Comparison of ENCODE assay signal across 12 cellular contexts in genomic region chr7:101386558-101387199, GRCh38. TPM values are rescaled to one million over a fixed set of nuclear protein-coding genes. Genes with fewer than 3 reads are reported as not detected.
DNase-seq lines count a peak whose midpoint lies in the region; ATAC-seq and TF ChIP-seq lines count a peak whose summit lies in the region.
"Had no signal": no experiment of that assay in that cellular context is flagged by ENCODE, and none has a peak within 500 bp of the region (broad histone marks: within the 10 kb centered on the region; RNA-seq: fewer than 3 reads in every experiment).

No MANE protein-coding gene starts in this region.

- H3K23ac ChIP-seq in H9 (ENCODE audit: insufficient read length, low read depth, low read length), result no peak overlapping the region

- H2BK120ac ChIP-seq in H9 (ENCODE audit: low read depth, low read length, poor library complexity, severe bottlenecking), result no peak overlapping the region

- no peaks in the 10 kb centered on the region for H3K27me3 ChIP-seq in H9 (ENCODE audit: insufficient read depth, low read length)
- 0 out of 2 replicates have a peak, but pooled peaks cover 6% of the 10 kb centered on the region for H3K27me3 ChIP-seq in SK-N-SH (ENCODE audit: insufficient read depth)
- no peaks in the 10 kb centered on the region for H3K27me3 ChIP-seq in Caco-2 (replicated peaks; ENCODE audit: control insufficient read depth, insufficient read depth, low read length)
- H3K27me3 ChIP-seq in testis, result no peaks in the 10 kb centered on the region
- H3K27me3 ChIP-seq: ascending aorta had no signal

- H3K14ac ChIP-seq in H9 (ENCODE audit: insufficient read depth, low read length), result peak overlapping the region; percentile 1

- H2BK20ac ChIP-seq in H9 (ENCODE audit: low read depth, low read length, poor library complexity, severe bottlenecking), result no peak overlapping the region

- H3K9ac ChIP-seq in H9 (ENCODE audit: extremely low read depth, insufficient read length, low read length) (no peak overlapping the region), SK-N-SH (no peak overlapping the region)

- H3K27ac Mint-ChIP-seq in H9 (peak overlapping the region; percentile 25 to 93 (median 84); a peak in 5 of 7 replicates), Caco-2 (ENCODE audit: unreplicated experiment) (no peak overlapping the region)

- no peak overlapping the region for H3K4ac ChIP-seq in H9 (ENCODE audit: low read depth, low read length)

- peaks cover 2% of the 10 kb centered on the region; the same call in 1 of the 2 replicates for H3K4me1 ChIP-seq in H9 (ENCODE audit: insufficient read depth, low read length)
- H3K4me1 ChIP-seq in SK-N-SH (ENCODE audit: control insufficient read depth in 1 of 2, insufficient read depth in 2 of 2, low read depth in 1 of 2, low read length in 1 of 2), result peaks cover 0 to 14% of the 10 kb centered on the region in 2 experiments; a peak in 1 of 4 replicates
- peaks cover 19% of the 10 kb centered on the region for H3K4me1 ChIP-seq in Caco-2
- no peaks in the 10 kb centered on the region for H3K4me1 ChIP-seq in testis
- H3K4me1 ChIP-seq: ascending aorta had no signal

- H3K27me3 Mint-ChIP-seq in H9 (ENCODE audit: low read depth) (no peaks in the 10 kb centered on the region), Caco-2 (ENCODE audit: insufficient read depth, unreplicated experiment) (no peaks in the 10 kb centered on the region)

- H3K9me2 ChIP-seq in SK-N-SH, result no peaks in the 10 kb centered on the region

- no peak overlapping the region for H2BK5ac ChIP-seq in H9 (ENCODE audit: insufficient read length, low read length)

- TF ChIP-seq EP300 in SK-N-SH (IDR thresholded peaks at IDR 0.05; ENCODE audit: borderline replicate concordance in 1 of 2, low read depth in 1 of 2, low read length in 1 of 2), result no peak; a peak in 1 of 4 replicates

- POLR2A ChIA-PET in SK-N-SH (lab: Yijun Ruan, JAX) (interaction anchor here (0.8 kb wide), 1 partner anchor 10 kb away, joined by 4 read pairs; no protein-coding TSS in a partner anchor), Caco-2 (lab: Charles Lee) (interaction anchor here (0.6 kb wide), 2 partner anchors 24 to 79 kb away, joined by 3 to 6 read pairs; partner anchors contain the start of gene COL26A1)

- no peaks in the 10 kb centered on the region for H4K20me1 ChIP-seq in H9 (ENCODE audit: control insufficient read depth, insufficient read depth, insufficient read length)
- H4K20me1 ChIP-seq in SK-N-SH (ENCODE audit: insufficient read depth), result no peaks in the 10 kb centered on the region

- no peak overlapping the region for H3K18ac ChIP-seq in H9 (ENCODE audit: insufficient read length, low read depth, low read length)

- H3K4me1 Mint-ChIP-seq in H9, result peaks cover 14 to 19% of the 10 kb centered on the region in 2 experiments
- peaks cover 2% of the 10 kb centered on the region for H3K4me1 Mint-ChIP-seq in Caco-2 (ENCODE audit: low read depth, unreplicated experiment)

- peaks cover 6 to 16% (median 8%) of the 10 kb centered on the region in 3 experiments; a peak in 6 of 7 replicates for H3K36me3 Mint-ChIP-seq in H9 (ENCODE audit: insufficient read depth in 1 of 3, low read depth in 3 of 3)
- H3K36me3 Mint-ChIP-seq in Caco-2 (ENCODE audit: insufficient read depth, unreplicated experiment), result peaks cover 8% of the 10 kb centered on the region

- TF ChIP-seq RAD21 in SK-N-SH (IDR thresholded peaks at IDR 0.05; ENCODE audit: low read length), result no peak

- H3K4me3 Mint-ChIP-seq in H9 (peak overlapping the region in 1 of 2 experiments; percentile 44; a peak in 3 of 5 replicates), Caco-2 (ENCODE audit: unreplicated experiment) (no peak overlapping the region)

- H3K56ac ChIP-seq in H9 (ENCODE audit: insufficient read length, low read depth, low read length), result no peak overlapping the region

- WGBS in H9 (ENCODE audit: extremely low coverage, insufficient read length, low lambda C conversion rate), result no CpG with 5 or more reads among the region's 19 CpGs
- WGBS in SK-N-SH (ENCODE audit: low lambda C conversion rate), result 38% methylated on average over 17 of the region's 19 CpGs
- 14 to 22% methylated on average over 16 to 19 of the region's 19 CpGs for WGBS in testis, 2 donors

- H3F3A ChIP-seq in SK-N-SH (replicated peaks; ENCODE audit: insufficient read depth), result no peaks in the 10 kb centered on the region

- peak; percentile 67 for DNase-seq in AG20443 (ENCODE audit: low spot score)
- peak; percentile 62 for DNase-seq in H9
- peak; percentile 87 for DNase-seq in SK-N-SH
- DNase-seq in myocyte (ENCODE audit: low read depth), result peak; percentile 98
- no peak for DNase-seq in Caco-2
- no peak for DNase-seq in testis
- DNase-seq in activated CD4-positive, CD25-positive, alpha-beta regulatory T cell (lab: John Stamatoyannopoulos, UW), result no peak
- DNase-seq: NCI-H1436 had no signal

- H2AK5ac ChIP-seq in H9 (ENCODE audit: insufficient read length, low read length), result no peak overlapping the region

- H3K9me3 Mint-ChIP-seq in H9 (peaks cover 1 to 5% of the 10 kb centered on the region in 2 experiments; a peak in 3 of 5 replicates), Caco-2 (ENCODE audit: unreplicated experiment) (peaks cover under 1% of the 10 kb centered on the region)

- no peak overlapping the region for H3T11ph ChIP-seq in H9 (ENCODE audit: low read length)

- H3K23me2 ChIP-seq in H9 (ENCODE audit: insufficient read length, low read depth, low read length, poor library complexity, severe bottlenecking), result no peaks in the 10 kb centered on the region

- intact Hi-C loops in Caco-2 (cut with micrococcal nuclease; ENCODE audit: unreplicated experiment) (no loop called here), testis (cut with DNase I; ENCODE audit: low total_unique reads) (no loop called here)

- H3K4me3 ChIP-seq in SK-N-SH (ENCODE audit: low read depth in 2 of 2, low read length in 1 of 2), result peak overlapping the region; percentile 36 to 42; a peak in 3 of 4 replicates
- no peak overlapping the region for H3K4me3 ChIP-seq in Caco-2 (ENCODE audit: low read depth, low read length)
- H3K4me3 ChIP-seq in testis, result no peak overlapping the region
- H3K4me3 ChIP-seq: ascending aorta, GM12878 had no signal

- H3K4me2 ChIP-seq in H9 (ENCODE audit: insufficient read depth, insufficient read length, low read length) (no peak overlapping the region), SK-N-SH (peak overlapping the region; percentile 76)

- ATAC-seq in HG02938 (IDR thresholded peaks at IDR 0.05; ENCODE audit: unreplicated experiment), result no peak
- ATAC-seq: GM12878, right cardiac atrium had no signal

- no peak overlapping the region for H2BK12ac ChIP-seq in H9 (ENCODE audit: insufficient read length, low read depth, low read length)

- H3K79me2 ChIP-seq in H9 (ENCODE audit: insufficient read depth, low read length) (no peaks in the 10 kb centered on the region; the same call in 1 of the 2 replicates), SK-N-SH (ENCODE audit: insufficient read depth) (no peaks in the 10 kb centered on the region)

- no peak overlapping the region for H2AFZ ChIP-seq in H9 (ENCODE audit: low read length)
- peak overlapping the region; percentile 31 for H2AFZ ChIP-seq in SK-N-SH (ENCODE audit: low read depth)

- H3K9me3 ChIP-seq in H9 (ENCODE audit: control insufficient read depth, low read depth, low read length) (peaks cover under 1% of the 10 kb centered on the region), SK-N-SH (no peaks in the 10 kb centered on the region), Caco-2 (no peaks in the 10 kb centered on the region), testis (no peaks in the 10 kb centered on the region)
- H3K9me3 ChIP-seq: ascending aorta had no signal

- no peak overlapping the region for H4K8ac ChIP-seq in H9 (replicated peaks; ENCODE audit: insufficient read length, low read depth, low read length)

- TF ChIP-seq CTCF in H9 (conservative IDR thresholded peaks at IDR 0.05) (no peak), SK-N-SH (IDR thresholded peaks at IDR 0.05) (no peak), Caco-2 (IDR thresholded peaks at IDR 0.05; ENCODE audit: insufficient read depth in 1 of 2, low read depth in 1 of 2, low read length in 1 of 2, severe bottlenecking in 1 of 2, unreplicated experiment in 1 of 2) (no peak), testis (IDR thresholded peaks at IDR 0.05) (no peak)

- H4K5ac ChIP-seq in H9 (ENCODE audit: insufficient read length, low read depth, low read length), result no peak overlapping the region

- H3K27ac ChIP-seq in H9 (ENCODE audit: insufficient read length, low read depth, low read length), result no peak overlapping the region
- H3K27ac ChIP-seq in SK-N-SH (ENCODE audit: low read depth in 2 of 2, low read length in 1 of 2), result peak overlapping the region in 1 of 2 experiments; percentile 3; a peak in 1 of 4 replicates
- no peak overlapping the region for H3K27ac ChIP-seq in testis
- H3K27ac ChIP-seq: ascending aorta had no signal

- H2BK15ac ChIP-seq in H9 (ENCODE audit: low read depth, low read length), result no peak overlapping the region

- H4K91ac ChIP-seq in H9 (ENCODE audit: insufficient read length, low read depth, low read length), result no peak overlapping the region

- no peaks in the 10 kb centered on the region for H3K79me1 ChIP-seq in H9 (ENCODE audit: insufficient read depth, low read depth, low read length, poor library complexity, severe bottlenecking)

- no peak for TF ChIP-seq POLR2A in testis (IDR thresholded peaks at IDR 0.05)

- BruUV-seq in Caco-2 (replicated peaks; lab: Mats Ljungman, UMichigan), result no TSS peak

- no peaks in the 10 kb centered on the region for H3K36me3 ChIP-seq in SK-N-SH (replicated peaks in 1 of 2; ENCODE audit: control insufficient read depth in 1 of 2, insufficient read depth in 2 of 2, low read length in 1 of 2)
- H3K36me3 ChIP-seq in Caco-2 (ENCODE audit: control insufficient read depth, insufficient read depth, low read length), result no peaks in the 10 kb centered on the region
- H3K36me3 ChIP-seq in testis (ENCODE audit: low read depth, missing control alignments), result no peaks in the 10 kb centered on the region
- H3K36me3 ChIP-seq: ascending aorta had no signal

- CTCF ChIA-PET in SK-N-SH (lab: Yijun Ruan, JAX) (interaction anchor here (1.0 to 5.3 kb wide), 10 partner anchors 11 to 121 kb away, joined by 3 to 40 read pairs (median 5); partner anchors contain the start of gene COL26A1), Caco-2 (lab: Charles Lee) (interaction anchor here (0.6 kb wide), 2 partner anchors 16 to 23 kb away, joined by 3 to 4 read pairs; no protein-coding TSS in a partner anchor)

RNA-seq across cellular contexts. Expression of gene COL26A1, which starts 24.0 kb away (rescaled TPM):
- total RNA-seq in H9 (2021), result 41.5 and 42.6 TPM in 2 replicates
- 0.05 and 0.06 TPM in 2 replicates for polyA plus RNA-seq in SK-N-SH (2012; rRNA removed)
- 0.04 and 0.05 TPM in 2 replicates for polyA plus RNA-seq in SK-N-SH (2012; cell fraction: cytosol; rRNA removed)
- 0.13 and 0.47 TPM in 2 replicates for polyA plus RNA-seq in SK-N-SH (2012; cell fraction: nucleus; rRNA removed)
- total RNA-seq in myocyte, result 0.19 TPM in 1 of 2 replicates, not detected in the other
- polyA plus RNA-seq in myocyte (2012), result 0.33 TPM
- 19.1 and 23.3 TPM in 2 replicates for total RNA-seq in Caco-2 (2022)
- 1 to 10 TPM in 1 of 2 donors, under 1 TPM in 1; 0.94 to 1.1 TPM for total RNA-seq in testis
- polyA plus RNA-seq in testis (ENCODE audit: insufficient read depth, low read depth, low replicate concordance), result 3.1 TPM
- total RNA-seq: ascending aorta had no signal
- polyA plus RNA-seq: GM12878 had no signal

Comparison
In these comparisons a context has a peak if more than half of its experiments do, and no peak if none do; other contexts are left out.
1. DNase-seq: peak in AG20443 (single experiment), H9 (single experiment), SK-N-SH (single experiment) and myocyte (single experiment); none in Caco-2 (0 of 2), testis (single experiment) and activated CD4-positive, CD25-positive, alpha-beta regulatory T cell (0 of 4).
2. H3K4me3 ChIP-seq: peak in SK-N-SH (2 of 2); none in Caco-2 (single experiment) and testis (0 of 2).